ENCODE assay signal across 22 cellular contexts in genomic region chr2:88641330-88641729, GRCh38.
"Had no signal": no experiment of that assay in that cellular context is flagged by ENCODE, and none has a peak within 500 bp of the region (broad histone marks: within the 10 kb centered on the region; RNA-seq: fewer than 3 reads in every experiment).

No MANE protein-coding gene starts in this region.

- H3K4me2 ChIP-seq: KMS-11 had no signal

- H3K36me3 Mint-ChIP-seq: WTC11 had no signal

- DNase-seq: activated CD4-positive, alpha-beta T cell treated with anti-CD3 and anti-CD28 coated beads for 48 hours; activated CD4-positive, CD25-positive, alpha-beta regulatory T cell treated with anti-CD3 and anti-CD28 coated beads, Interleukin-2, amount 50 U/mL, for 72 hours; activated CD8-positive, alpha-beta memory T cell treated with anti-CD3 and anti-CD28 coated beads, Interleukin-2, amount 50 U/mL, for 4 hours; activated CD8-positive, alpha-beta T cell treated with anti-CD3 and anti-CD28 coated beads for 36 hours; activated effector memory CD4-positive, alpha-beta T cell treated with anti-CD3 and anti-CD28 coated beads, Interleukin-2, amount 50 U/mL, for 16 hours; activated naive CD4-positive, alpha-beta T cell treated with anti-CD3 and anti-CD28 coated beads for 36 hours; activated naive CD8-positive, alpha-beta T cell treated with anti-CD3 and anti-CD28 coated beads for 36 hours; activated T-cell treated with anti-CD3 and anti-CD28 coated beads, Interleukin-2, amount 50 U/mL, for 1 hour; brain microvascular endothelial cell; NCI-H1092; NCI-H1417; NCI-H1694; NCI-H2029 treated with DMSO at 0.1 percent for 48 hours; NCI-H345; NCI-H510A; NCI-H69; PC-9; SHP77 treated with DMSO at 0.1 percent for 48 hours had no signal

- ATAC-seq: activated CD8-positive, alpha-beta T cell treated with anti-CD3 and anti-CD28 coated beads for 36 hours; WTC11 had no signal

- H3K36me3 ChIP-seq: brain microvascular endothelial cell, cardiac muscle cell had no signal

- H3K27me3 ChIP-seq: brain microvascular endothelial cell, cardiac muscle cell had no signal

- H2AFZ ChIP-seq: PC-9 had no signal

- H3K4me3 ChIP-seq: cardiac muscle cell, PC-9 had no signal

- H3K9ac ChIP-seq: KMS-11 had no signal

- H3K27ac ChIP-seq: brain microvascular endothelial cell, cardiac muscle cell, KMS-11, PC-9 had no signal

- H3K4me3 Mint-ChIP-seq: activated CD8-positive, alpha-beta T cell treated with anti-CD3 and anti-CD28 coated beads for 36 hours; activated naive CD4-positive, alpha-beta T cell treated with anti-CD3 and anti-CD28 coated beads for 36 hours; activated naive CD8-positive, alpha-beta T cell treated with anti-CD3 and anti-CD28 coated beads for 36 hours; T-helper 1 cell treated with Interleukin-12 subunit alpha and Interleukin-12 subunit beta and Interleukin-4 antibody, amounts not matched to agents 30 μg/mL and 1 μg/mL, for 36 hours; WTC11 had no signal

- H3K27ac Mint-ChIP-seq: activated CD8-positive, alpha-beta T cell treated with anti-CD3 and anti-CD28 coated beads for 36 hours; activated naive CD4-positive, alpha-beta T cell treated with anti-CD3 and anti-CD28 coated beads for 36 hours; activated naive CD8-positive, alpha-beta T cell treated with anti-CD3 and anti-CD28 coated beads for 36 hours; WTC11 had no signal
